In genomic region chr14:95290769-95291440, GRCh38 we compare ENCODE assay signal across 9 cellular contexts. TPM values are rescaled to one million over a fixed set of nuclear protein-coding genes. Genes with fewer than 3 reads are reported as not detected.
A peak's percentile ranks its signal among the peaks of the same experiment; 100 is the strongest.
DNase-seq lines count a peak whose midpoint lies in the region; ATAC-seq, FAIRE-seq and TF ChIP-seq lines count a peak whose summit lies in the region.
"Had no signal": no experiment of that assay in that cellular context is flagged by ENCODE, and none has a peak within 500 bp of the region (broad histone marks: within the 10 kb centered on the region; RNA-seq: fewer than 3 reads in every experiment).

No MANE protein-coding gene starts in this region.

- H3K4me3 ChIP-seq in PC-3 (ENCODE audit: low read length) = peak overlapping the region; percentile 45; the same call in 1 of the 2 replicates
- H3K4me3 ChIP-seq in keratinocyte (ENCODE audit: control insufficient read depth in 2 of 3, extremely low read depth in 1 of 3, insufficient read depth in 2 of 3, low read depth in 1 of 3, low read length in 3 of 3) = no peak overlapping the region

- no peaks in the 10 kb centered on the region for H3K9me3 ChIP-seq in PC-3 (ENCODE audit: low read length)
- H3K9me3 ChIP-seq in keratinocyte (ENCODE audit: control insufficient read depth, low read depth, low read length) = no peaks in the 10 kb centered on the region

- H3K36me3 ChIP-seq in PC-3 (ENCODE audit: low read depth, low read length) (no peaks in the 10 kb centered on the region), keratinocyte (ENCODE audit: control insufficient read depth in 2 of 2, extremely low read depth in 1 of 2, insufficient read depth in 2 of 2, low read length in 2 of 2) (peaks cover 0 to 2% of the 10 kb centered on the region in 2 experiments)

- no peak overlapping the region for H3K9ac ChIP-seq in PC-3 (ENCODE audit: low read length)
- H3K9ac ChIP-seq in keratinocyte (ENCODE audit: control insufficient read depth, extremely low read depth, insufficient read depth, low read length) = peak overlapping the region; percentile 22

- BruUV-seq in PC-3 (replicated peaks; lab: Mats Ljungman, UMichigan) = no TSS peak

- peaks cover 3% of the 10 kb centered on the region for H3K9me1 ChIP-seq in keratinocyte (ENCODE audit: control insufficient read depth, extremely low read depth, insufficient read depth, low read length)

- H3K4me3 Mint-ChIP-seq in activated CD4-positive, alpha-beta memory T cell treated with anti-CD3 and anti-CD28 coated beads, Interleukin-2, amount 10 ng/mL, durations not matched to agents 7 days and 5 days = no peak overlapping the region
- H3K4me3 Mint-ChIP-seq: dendritic cell treated with granulocyte-macrophage colony-stimulating factor and Interleukin-4, amounts not matched to agents 40 ng/mL and 50 ng/mL, for 4 days had no signal

- DNase-seq in HPDE6-E6E7 (ENCODE audit: extremely low spot score) (peak; percentile 52), PC-3 (peak; percentile 75), keratinocyte (ENCODE audit: low read depth, low spot score) (no peak)
- DNase-seq in activated CD4-positive, alpha-beta memory T cell treated with anti-CD3 and anti-CD28 coated beads, Interleukin-2, amount 10 ng/mL, durations not matched to agents 7 days and 5 days = no peak
- no peak for DNase-seq in NK-92 treated with Interleukin-12 subunit alpha and Interleukin-12 subunit beta, amount 100 ng/mL, for 24 hours (lab: John Stamatoyannopoulos, UW)

- H3K27me3 ChIP-seq in PC-3 (ENCODE audit: low read length) (no peaks in the 10 kb centered on the region), keratinocyte (ENCODE audit: control insufficient read depth, extremely low read depth, insufficient read depth, low read length) (no peaks in the 10 kb centered on the region)

- H3K79me2 ChIP-seq in PC-3 (ENCODE audit: low read length) (no peaks in the 10 kb centered on the region), keratinocyte (ENCODE audit: control insufficient read depth, insufficient read depth, low read length) (no peaks in the 10 kb centered on the region)

- H3K4me1 Mint-ChIP-seq in activated CD4-positive, alpha-beta memory T cell treated with anti-CD3 and anti-CD28 coated beads, Interleukin-2, amount 10 ng/mL, durations not matched to agents 7 days and 5 days = no peaks in the 10 kb centered on the region

- CTCF ChIA-PET in PC-3 (lab: Charles Lee) = no interaction called here
- CTCF ChIA-PET in activated CD4-positive, alpha-beta memory T cell treated with anti-CD3 and anti-CD28 coated beads, Interleukin-2, amount 10 ng/mL, durations not matched to agents 7 days and 5 days (lab: Charles Lee) = interaction anchor here (1.1 kb wide), 1 partner anchor 152 kb away, joined by 3 read pairs; no protein-coding TSS in a partner anchor

- no peaks in the 10 kb centered on the region for H3K36me3 Mint-ChIP-seq in activated CD4-positive, alpha-beta memory T cell treated with anti-CD3 and anti-CD28 coated beads, Interleukin-2, amount 10 ng/mL, durations not matched to agents 7 days and 5 days (ENCODE audit: low read depth)

- peak; percentile 64 for ATAC-seq in PC-3
- ATAC-seq in GM21390 (IDR thresholded peaks at IDR 0.05; ENCODE audit: unreplicated experiment) = no peak
- no peak for ATAC-seq in HG03025 (IDR thresholded peaks at IDR 0.05; ENCODE audit: low FRiP score, unreplicated experiment)

- no peak for FAIRE-seq in keratinocyte (lab: Jason Lieb, UNC)

- no peaks in the 10 kb centered on the region for H4K20me1 ChIP-seq in PC-3 (ENCODE audit: low read length)
- H4K20me1 ChIP-seq in keratinocyte (ENCODE audit: control insufficient read depth, extremely low read depth, insufficient read depth, low read length) = no peaks in the 10 kb centered on the region

- H2AFZ ChIP-seq in PC-3 (ENCODE audit: low read length) (peak overlapping the region; percentile 22; the same call in 1 of the 2 replicates), keratinocyte (ENCODE audit: control insufficient read depth, low read length) (no peak overlapping the region)

- H3F3A ChIP-seq in PC-3 (ENCODE audit: low read length, unreplicated experiment) = no peaks in the 10 kb centered on the region

- no peaks in the 10 kb centered on the region for H3K9me2 ChIP-seq in PC-3 (replicated peaks; ENCODE audit: low read length)

- H3K27me3 Mint-ChIP-seq in activated CD4-positive, alpha-beta memory T cell treated with anti-CD3 and anti-CD28 coated beads, Interleukin-2, amount 10 ng/mL, durations not matched to agents 7 days and 5 days = peaks cover 4% of the 10 kb centered on the region

- TF ChIP-seq CTCF in 22Rv1 (IDR thresholded peaks at IDR 0.05) = no peak
- TF ChIP-seq CTCF in PC-3 (conservative IDR thresholded peaks at IDR 0.05; ENCODE audit: low read depth, low read length) = no peak
- TF ChIP-seq CTCF in keratinocyte (optimal IDR thresholded peaks at IDR 0.05 in 1 of 3, IDR thresholded peaks at IDR 0.05 in 1 of 3, conservative IDR thresholded peaks at IDR 0.05 in 1 of 3; ENCODE audit: extremely low read depth in 1 of 3, insufficient read depth in 2 of 3, low read length in 3 of 3) = no peak

- intact Hi-C loops in PC-3 (cut with micrococcal nuclease) = no loop called here

- POLR2A ChIA-PET in PC-3 (lab: Charles Lee; ENCODE audit: unreplicated experiment) = interaction anchor here (0.6 kb wide), 1 partner anchor 284 kb away, joined by 6 read pairs; no protein-coding TSS in a partner anchor
- POLR2A ChIA-PET in activated CD4-positive, alpha-beta memory T cell treated with anti-CD3 and anti-CD28 coated beads, Interleukin-2, amount 10 ng/mL, durations not matched to agents 7 days and 5 days (lab: Charles Lee) = interaction anchor here (0.6 kb wide), 1 partner anchor 41 kb away, joined by 3 read pairs; no protein-coding TSS in a partner anchor

- no peak overlapping the region for H3K27ac Mint-ChIP-seq in activated CD4-positive, alpha-beta memory T cell treated with anti-CD3 and anti-CD28 coated beads, Interleukin-2, amount 10 ng/mL, durations not matched to agents 7 days and 5 days

- H3K4me2 ChIP-seq in PC-3 (ENCODE audit: low read length) = peak overlapping the region; percentile 57
- H3K4me2 ChIP-seq in keratinocyte (ENCODE audit: control insufficient read depth, extremely low read depth, insufficient read depth, low read depth, low read length) = peak overlapping the region; percentile 39

- H3K9me3 Mint-ChIP-seq in activated CD4-positive, alpha-beta memory T cell treated with anti-CD3 and anti-CD28 coated beads, Interleukin-2, amount 10 ng/mL, durations not matched to agents 7 days and 5 days = no peaks in the 10 kb centered on the region
- H3K9me3 Mint-ChIP-seq: dendritic cell treated with granulocyte-macrophage colony-stimulating factor and Interleukin-4, amounts not matched to agents 40 ng/mL and 50 ng/mL, for 4 days had no signal

- H3K27ac ChIP-seq in 22Rv1 (peak overlapping the region; percentile 54), PC-3 (ENCODE audit: low read length) (peak overlapping the region; percentile 56), keratinocyte (ENCODE audit: control insufficient read depth, insufficient read depth, low read length) (no peak overlapping the region)

- dilution Hi-C loops in keratinocyte (cut with MboI; ENCODE audit: extremely low pct_ligation_motif_present, low sequenced_read_pairs) = no loop called here

- H3K4me1 ChIP-seq in PC-3 (ENCODE audit: insufficient read depth, low read length) (peaks cover 31% of the 10 kb centered on the region), keratinocyte (ENCODE audit: control insufficient read depth, extremely low read depth, insufficient read depth, low read length) (peaks cover 28% of the 10 kb centered on the region)

RNA-seq across cellular contexts. Expression of gene CLMN, which starts 28.8 kb away (rescaled TPM):
- 3.5 and 3.7 TPM in 2 replicates for total RNA-seq in PC-3 (2014; rRNA removed)
- 2.9 to 7.0 TPM (median 6.1 TPM) in 3 replicates for polyA plus RNA-seq in keratinocyte
- polyA plus RNA-seq in keratinocyte (2011; ENCODE audit: low read depth) = 13.8 TPM
- polyA plus RNA-seq in keratinocyte (2011; cell fraction: cytosol; rRNA removed) = 6.1 and 9.6 TPM in 2 replicates
- 8.1 and 9.1 TPM in 2 replicates for polyA plus RNA-seq in keratinocyte (2011; cell fraction: nucleus; rRNA removed)
- polyA plus RNA-seq in keratinocyte (2012; ENCODE audit: low replicate concordance) = 4.1 and 8.5 TPM in 2 replicates
- 3.2 to 16.5 TPM (median 5.1 TPM) in 3 replicates for polyA minus RNA-seq in keratinocyte
- polyA minus RNA-seq in keratinocyte (2011; cell fraction: cytosol; rRNA and poly(A)+ RNA removed) = 5.6 TPM
- polyA minus RNA-seq in keratinocyte (2011; cell fraction: nucleus; rRNA and poly(A)+ RNA removed) = 5.5 and 13.3 TPM in 2 replicates
- total RNA-seq in activated CD4-positive, alpha-beta memory T cell treated with anti-CD3 and anti-CD28 coated beads, Interleukin-2, amount 10 ng/mL, durations not matched to agents 7 days and 5 days = under 1 TPM; 0.33 to 0.48 TPM

Comparison
In these comparisons a context has a peak if more than half of its experiments do, and no peak if none do; other contexts are left out.
1. DNase-seq: peak in HPDE6-E6E7 (single experiment) and PC-3 (single experiment); none in keratinocyte (single experiment), activated CD4-positive, alpha-beta memory T cell treated with anti-CD3 and anti-CD28 coated beads, Interleukin-2, amount 10 ng/mL, durations not matched to agents 7 days and 5 days (single experiment) and NK-92 treated with Interleukin-12 subunit alpha and Interleukin-12 subunit beta, amount 100 ng/mL, for 24 hours (single experiment).